In the genomic region with DNA sequence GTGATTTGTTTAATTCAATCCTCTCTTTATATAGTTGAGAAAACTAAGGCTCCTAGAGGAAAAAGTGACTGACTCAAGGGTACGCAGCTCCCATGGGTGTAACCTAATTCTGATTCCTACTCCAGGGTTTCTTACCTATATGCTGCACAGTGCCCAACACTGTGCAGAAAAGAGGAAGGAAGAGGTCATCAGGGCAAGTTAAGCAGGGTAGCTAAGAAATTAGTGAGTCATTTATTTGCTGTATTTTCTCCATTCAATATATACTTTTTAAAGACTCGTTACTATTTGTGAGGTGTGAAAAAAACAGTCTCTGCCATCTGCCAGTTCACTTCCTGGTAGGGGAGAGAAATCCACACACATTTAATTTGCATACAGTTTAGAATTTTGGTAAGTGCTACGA, we compare ENCODE assay signal across 9 cellular contexts.
DNase-seq lines count a peak whose midpoint lies in the region; ATAC-seq and TF ChIP-seq lines count a peak whose summit lies in the region.
"Had no signal": no experiment of that assay in that cellular context is flagged by ENCODE, and none has a peak within 500 bp of the region (broad histone marks: within the 10 kb centered on the region; RNA-seq: fewer than 3 reads in every experiment).

No MANE protein-coding gene starts in this region.

- H3K27ac ChIP-seq in OCI-LY1 (ENCODE audit: low read depth, low read length, poor library complexity, severe bottlenecking) (no peak overlapping the region), parathyroid adenoma (no peak overlapping the region)
- H3K27ac ChIP-seq: ovary had no signal

- no peaks in the 10 kb centered on the region for H3K36me3 Mint-ChIP-seq in activated CD8-positive, alpha-beta T cell treated with anti-CD3 and anti-CD28 coated beads, Interleukin-2, amount 10 ng/mL, durations not matched to agents 7 days and 5 days (ENCODE audit: low read depth)

- peaks cover 5% of the 10 kb centered on the region for H3K27me3 Mint-ChIP-seq in activated CD8-positive, alpha-beta T cell treated with anti-CD3 and anti-CD28 coated beads, Interleukin-2, amount 10 ng/mL, durations not matched to agents 7 days and 5 days (ENCODE audit: low read depth)

- H3K9ac ChIP-seq in OCI-LY1 (ENCODE audit: low read length) (no peak overlapping the region), parathyroid adenoma (no peak overlapping the region)

- no peak overlapping the region for H3K4me3 ChIP-seq in OCI-LY1 (ENCODE audit: low read depth, low read length, poor library complexity, severe bottlenecking)
- no peak overlapping the region for H3K4me3 ChIP-seq in parathyroid adenoma (ENCODE audit: low read depth, low read length)
- no peak overlapping the region for H3K4me3 ChIP-seq in foreskin fibroblast (ENCODE audit: low read depth in 1 of 2, low read length in 2 of 2)
- H3K4me3 ChIP-seq: ovary had no signal

- H3K4me1 ChIP-seq in OCI-LY1 (ENCODE audit: insufficient read depth, low read length, severe bottlenecking) (no peaks in the 10 kb centered on the region), parathyroid adenoma (no peaks in the 10 kb centered on the region)

- CTCF ChIA-PET in activated CD8-positive, alpha-beta T cell treated with anti-CD3 and anti-CD28 coated beads, Interleukin-2, amount 10 ng/mL, durations not matched to agents 7 days and 5 days (lab: Charles Lee) = interaction anchor here (1.1 kb wide), 1 partner anchor 11 kb away, joined by 3 read pairs; no protein-coding TSS in a partner anchor

- TF ChIP-seq CTCF in OCI-LY1 (IDR thresholded peaks at IDR 0.05; ENCODE audit: low read length) = no peak
- no peak for TF ChIP-seq CTCF in parathyroid adenoma (IDR thresholded peaks at IDR 0.05)
- no peak for TF ChIP-seq CTCF in foreskin fibroblast (IDR thresholded peaks at IDR 0.05; ENCODE audit: low read depth, low read length)

- peak; percentile 27 for ATAC-seq in GM19328 (IDR thresholded peaks at IDR 0.05; ENCODE audit: unreplicated experiment)
- peak; percentile 8 for ATAC-seq in HG02852 (IDR thresholded peaks at IDR 0.05; ENCODE audit: unreplicated experiment)
- ATAC-seq in activated CD8-positive, alpha-beta T cell treated with anti-CD3 and anti-CD28 coated beads, Interleukin-2, amount 10 ng/mL, durations not matched to agents 7 days and 5 days = no peak

- H3K27me3 ChIP-seq in OCI-LY1 (ENCODE audit: insufficient read depth, low read length) (no peaks in the 10 kb centered on the region), parathyroid adenoma (ENCODE audit: control insufficient read depth, insufficient read depth, low read length) (no peaks in the 10 kb centered on the region)
- H3K27me3 ChIP-seq: ovary had no signal

- no peak for DNase-seq in NCI-H1436 treated with DMSO at 0.1 percent for 48 hours (lab: John Stamatoyannopoulos, UW)
- no peak for DNase-seq in activated CD8-positive, alpha-beta T cell treated with anti-CD3 and anti-CD28 coated beads, Interleukin-2, amount 10 ng/mL, durations not matched to agents 7 days and 5 days
- DNase-seq in foreskin fibroblast = no peak
- no peak for DNase-seq in inferior parietal cortex (ENCODE audit: extremely low spot score)

- H3K4me3 Mint-ChIP-seq in activated CD8-positive, alpha-beta T cell treated with anti-CD3 and anti-CD28 coated beads, Interleukin-2, amount 10 ng/mL, durations not matched to agents 7 days and 5 days = no peak overlapping the region

- no peak overlapping the region for H2AFZ ChIP-seq in OCI-LY1 (ENCODE audit: low read length)
- no peak overlapping the region for H2AFZ ChIP-seq in parathyroid adenoma

- H3K4me2 ChIP-seq in OCI-LY1 (ENCODE audit: low read length) (peak overlapping the region; percentile 27; the same call in 1 of the 2 replicates), parathyroid adenoma (ENCODE audit: low read length) (peak overlapping the region; percentile 52)

- H3F3A ChIP-seq in OCI-LY1 (ENCODE audit: insufficient read depth, low read length) = no peaks in the 10 kb centered on the region

- no peaks in the 10 kb centered on the region for H4K20me1 ChIP-seq in OCI-LY1 (ENCODE audit: insufficient read depth, low read length)

- H3K27ac Mint-ChIP-seq in activated CD8-positive, alpha-beta T cell treated with anti-CD3 and anti-CD28 coated beads, Interleukin-2, amount 10 ng/mL, durations not matched to agents 7 days and 5 days = no peak overlapping the region

- no peaks in the 10 kb centered on the region for H3K79me2 ChIP-seq in OCI-LY1 (ENCODE audit: insufficient read depth, low read length)
- H3K79me2 ChIP-seq in parathyroid adenoma = no peaks in the 10 kb centered on the region

- no peaks in the 10 kb centered on the region for H3K9me3 ChIP-seq in OCI-LY1 (ENCODE audit: low read length)
- H3K9me3 ChIP-seq in parathyroid adenoma (ENCODE audit: control insufficient read depth, low read length) = no peaks in the 10 kb centered on the region
- H3K9me3 ChIP-seq: ovary had no signal

- H3K9me3 Mint-ChIP-seq in activated CD8-positive, alpha-beta T cell treated with anti-CD3 and anti-CD28 coated beads, Interleukin-2, amount 10 ng/mL, durations not matched to agents 7 days and 5 days (ENCODE audit: insufficient read depth) = no peaks in the 10 kb centered on the region

- POLR2A ChIA-PET in activated CD8-positive, alpha-beta T cell treated with anti-CD3 and anti-CD28 coated beads, Interleukin-2, amount 10 ng/mL, durations not matched to agents 7 days and 5 days (lab: Charles Lee) = no interaction called here

- H3K4me1 Mint-ChIP-seq in activated CD8-positive, alpha-beta T cell treated with anti-CD3 and anti-CD28 coated beads, Interleukin-2, amount 10 ng/mL, durations not matched to agents 7 days and 5 days (ENCODE audit: low read depth) = peaks cover 6% of the 10 kb centered on the region

- H3K9me2 ChIP-seq in OCI-LY1 (ENCODE audit: low read depth, low read length) = no peaks in the 10 kb centered on the region

- no peaks in the 10 kb centered on the region for H3K36me3 ChIP-seq in OCI-LY1 (ENCODE audit: insufficient read depth, low read length)
- no peaks in the 10 kb centered on the region for H3K36me3 ChIP-seq in parathyroid adenoma (ENCODE audit: control insufficient read depth, insufficient read depth, low read length)
- H3K36me3 ChIP-seq: ovary had no signal
